11 cellular contexts compared by ENCODE assay signal in the genomic region with DNA sequence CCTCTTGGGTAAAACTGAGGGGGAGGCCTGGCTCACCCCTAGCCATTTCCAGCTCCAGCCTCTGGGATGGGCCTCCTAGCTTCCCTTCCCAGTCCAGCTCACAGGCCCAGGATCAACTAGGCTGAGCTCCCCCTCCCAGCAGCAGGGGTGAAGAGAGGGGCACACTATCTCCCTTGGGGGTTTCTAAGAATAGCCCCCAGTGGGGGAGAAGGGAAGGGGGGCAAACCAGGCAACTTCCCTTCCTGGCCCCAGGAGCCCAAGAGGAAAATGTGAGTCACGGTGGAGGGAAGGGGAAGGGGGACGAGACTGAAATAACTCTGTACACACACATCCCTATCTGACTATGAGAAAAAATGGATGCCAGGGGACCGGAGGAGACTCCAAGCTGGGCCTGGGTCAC. TPM values are rescaled to one million over a fixed set of nuclear protein-coding genes. Genes with fewer than 3 reads are reported as not detected.
A peak's percentile ranks its signal among the peaks of the same experiment; 100 is the strongest.
DNase-seq lines count a peak whose midpoint lies in the region; ATAC-seq, FAIRE-seq and TF ChIP-seq lines count a peak whose summit lies in the region.
"Had no signal": no experiment of that assay in that cellular context is flagged by ENCODE, and none has a peak within 500 bp of the region (broad histone marks: within the 10 kb centered on the region; RNA-seq: fewer than 3 reads in every experiment).

No MANE protein-coding gene starts in this region.

- H3K9me3 ChIP-seq in parathyroid adenoma (ENCODE audit: control insufficient read depth, low read length) = no peaks in the 10 kb centered on the region

- peaks cover 0 to 1% (median 0%) of the 10 kb centered on the region in 3 donors for H3K27me3 Mint-ChIP-seq in CD14-positive monocyte (ENCODE audit: low read depth in 3 of 3)
- no peaks in the 10 kb centered on the region for H3K27me3 Mint-ChIP-seq in activated T-cell treated with anti-CD3 and anti-CD28 coated beads, Interleukin-2, amount 50 U/mL, for 72 hours (ENCODE audit: low read depth)
- H3K27me3 Mint-ChIP-seq in activated CD8-positive, alpha-beta T cell treated with anti-CD3 and anti-CD28 coated beads, Interleukin-2, amount 10 ng/mL, durations not matched to agents 7 days and 5 days (ENCODE audit: low read depth) = peaks cover 10% of the 10 kb centered on the region
- H3K27me3 Mint-ChIP-seq in stimulated activated naive CD8-positive, alpha-beta T cell treated with anti-CD3 and anti-CD28 coated beads, Interleukin-15, amount 100 ng/mL, for 72 hours = peaks cover 19% of the 10 kb centered on the region

- no peak overlapping the region for H3K4me3 Mint-ChIP-seq in CD14-positive monocyte
- H3K4me3 Mint-ChIP-seq in activated T-cell treated with anti-CD3 and anti-CD28 coated beads, Interleukin-2, amount 50 U/mL, for 72 hours = no peak overlapping the region
- H3K4me3 Mint-ChIP-seq in activated CD8-positive, alpha-beta T cell treated with anti-CD3 and anti-CD28 coated beads, Interleukin-2, amount 10 ng/mL, durations not matched to agents 7 days and 5 days = no peak overlapping the region
- H3K4me3 Mint-ChIP-seq in stimulated activated naive CD8-positive, alpha-beta T cell treated with anti-CD3 and anti-CD28 coated beads, Interleukin-15, amount 100 ng/mL, for 72 hours = no peak overlapping the region

- H3K4me1 Mint-ChIP-seq in CD14-positive monocyte = peaks cover 13% of the 10 kb centered on the region
- no peaks in the 10 kb centered on the region for H3K4me1 Mint-ChIP-seq in activated T-cell treated with anti-CD3 and anti-CD28 coated beads, Interleukin-2, amount 50 U/mL, for 72 hours (ENCODE audit: low read depth)
- H3K4me1 Mint-ChIP-seq in activated CD8-positive, alpha-beta T cell treated with anti-CD3 and anti-CD28 coated beads, Interleukin-2, amount 10 ng/mL, durations not matched to agents 7 days and 5 days (ENCODE audit: low read depth) = no peaks in the 10 kb centered on the region
- H3K4me1 Mint-ChIP-seq in stimulated activated naive CD8-positive, alpha-beta T cell treated with anti-CD3 and anti-CD28 coated beads, Interleukin-15, amount 100 ng/mL, for 72 hours = peaks cover 8% of the 10 kb centered on the region

- H3K9me3 Mint-ChIP-seq in CD14-positive monocyte = peaks cover 0 to 3% (median 0%) of the 10 kb centered on the region in 7 donors
- H3K9me3 Mint-ChIP-seq in activated T-cell treated with anti-CD3 and anti-CD28 coated beads, Interleukin-2, amount 50 U/mL, for 72 hours = no peaks in the 10 kb centered on the region
- no peaks in the 10 kb centered on the region for H3K9me3 Mint-ChIP-seq in activated CD8-positive, alpha-beta T cell treated with anti-CD3 and anti-CD28 coated beads, Interleukin-2, amount 10 ng/mL, durations not matched to agents 7 days and 5 days (ENCODE audit: insufficient read depth)
- no peaks in the 10 kb centered on the region for H3K9me3 Mint-ChIP-seq in stimulated activated naive CD8-positive, alpha-beta T cell treated with anti-CD3 and anti-CD28 coated beads, Interleukin-15, amount 100 ng/mL, for 72 hours

- no peak overlapping the region for H3K4me3 ChIP-seq in parathyroid adenoma (ENCODE audit: low read depth, low read length)
- H3K4me3 ChIP-seq: smooth muscle cell had no signal

- ATAC-seq in SK-N-SH treated with all-trans-retinoic acid at 6 μM for 48 hours = peak; percentile 77
- no peak for ATAC-seq in activated T-cell treated with anti-CD3 and anti-CD28 coated beads, Interleukin-2, amount 50 U/mL, for 72 hours (replicated peaks in 1 of 2)
- ATAC-seq in activated CD8-positive, alpha-beta T cell treated with anti-CD3 and anti-CD28 coated beads, Interleukin-2, amount 10 ng/mL, durations not matched to agents 7 days and 5 days = no peak
- no peak for ATAC-seq in stimulated activated naive CD8-positive, alpha-beta T cell treated with anti-CD3 and anti-CD28 coated beads, Interleukin-15, amount 100 ng/mL, for 72 hours

- FAIRE-seq in H54 (lab: Jason Lieb, UNC) = no peak

- no peaks in the 10 kb centered on the region for H3K27me3 ChIP-seq in parathyroid adenoma (ENCODE audit: control insufficient read depth, insufficient read depth, low read length)

- no peak overlapping the region for H3K9ac ChIP-seq in parathyroid adenoma

- DNase-seq in CD14-positive monocyte (ENCODE audit: low spot score) = no peak
- peak; percentile 64 for DNase-seq in fibroblast of the conjunctiva (ENCODE audit: low read depth)
- no peak for DNase-seq in H54 (ENCODE audit: insufficient read length, low spot score)
- DNase-seq in activated T-cell treated with anti-CD3 and anti-CD28 coated beads, Interleukin-2, amount 50 U/mL, for 72 hours = no peak
- DNase-seq in activated CD8-positive, alpha-beta T cell treated with anti-CD3 and anti-CD28 coated beads, Interleukin-2, amount 10 ng/mL, durations not matched to agents 7 days and 5 days = no peak
- no peak for DNase-seq in stimulated activated naive CD8-positive, alpha-beta T cell treated with anti-CD3 and anti-CD28 coated beads, Interleukin-15, amount 100 ng/mL, for 72 hours
- DNase-seq: activated gamma-delta T cell treated with Interleukin-2 at 50 U/mL for 16 hours, head of caudate nucleus had no signal

- H2AFZ ChIP-seq in parathyroid adenoma = no peak overlapping the region

- POLR2A ChIA-PET in activated CD8-positive, alpha-beta T cell treated with anti-CD3 and anti-CD28 coated beads, Interleukin-2, amount 10 ng/mL, durations not matched to agents 7 days and 5 days (lab: Charles Lee) = no interaction called here

- TF ChIP-seq POLR2A in H54 (IDR thresholded peaks at IDR 0.05; ENCODE audit: low read depth, low read length) = no peak

- no peaks in the 10 kb centered on the region for H3K36me3 Mint-ChIP-seq in CD14-positive monocyte
- no peaks in the 10 kb centered on the region for H3K36me3 Mint-ChIP-seq in activated T-cell treated with anti-CD3 and anti-CD28 coated beads, Interleukin-2, amount 50 U/mL, for 72 hours (ENCODE audit: insufficient read depth in 2 of 2)
- H3K36me3 Mint-ChIP-seq in activated CD8-positive, alpha-beta T cell treated with anti-CD3 and anti-CD28 coated beads, Interleukin-2, amount 10 ng/mL, durations not matched to agents 7 days and 5 days (ENCODE audit: low read depth) = no peaks in the 10 kb centered on the region

- peak overlapping the region in 5 of 7 donors; percentile 3 to 77 (median 67) for H3K27ac Mint-ChIP-seq in CD14-positive monocyte
- H3K27ac Mint-ChIP-seq in activated T-cell treated with anti-CD3 and anti-CD28 coated beads, Interleukin-2, amount 50 U/mL, for 72 hours = no peak overlapping the region
- no peak overlapping the region for H3K27ac Mint-ChIP-seq in activated CD8-positive, alpha-beta T cell treated with anti-CD3 and anti-CD28 coated beads, Interleukin-2, amount 10 ng/mL, durations not matched to agents 7 days and 5 days
- peak overlapping the region in 1 of 2 donors; percentile 59 for H3K27ac Mint-ChIP-seq in stimulated activated naive CD8-positive, alpha-beta T cell treated with anti-CD3 and anti-CD28 coated beads, Interleukin-15, amount 100 ng/mL, for 72 hours

- no peaks in the 10 kb centered on the region for H3K4me1 ChIP-seq in parathyroid adenoma

- CTCF ChIA-PET in activated CD8-positive, alpha-beta T cell treated with anti-CD3 and anti-CD28 coated beads, Interleukin-2, amount 10 ng/mL, durations not matched to agents 7 days and 5 days (lab: Charles Lee) = interaction anchor here (0.8 to 2.1 kb wide), 3 partner anchors 15 to 35 kb away, joined by 4 to 9 read pairs (median 4); no protein-coding TSS in a partner anchor

- no peak overlapping the region for H3K4me2 ChIP-seq in parathyroid adenoma (ENCODE audit: low read length)
- H3K4me2 ChIP-seq: smooth muscle cell had no signal

- peak overlapping the region; percentile 35 for H3K27ac ChIP-seq in parathyroid adenoma

- TF ChIP-seq CTCF in CD14-positive monocyte (IDR thresholded peaks at IDR 0.05) (no peak), parathyroid adenoma (IDR thresholded peaks at IDR 0.05) (no peak)

- intact Hi-C loops in CD14-positive monocyte (cut with micrococcal nuclease) = no loop called here

- H3K36me3 ChIP-seq in parathyroid adenoma (ENCODE audit: control insufficient read depth, insufficient read depth, low read length) = no peaks in the 10 kb centered on the region

- H3K79me2 ChIP-seq in parathyroid adenoma = no peaks in the 10 kb centered on the region

TF ChIP-seq in SK-N-SH treated with all-trans-retinoic acid at 6 μM for 48 hours, 23 proteins besides CTCF, POLR2A, EP300 and RAD21:
- TF ChIP-seq TOX (CRISPR knock-in tag; IDR thresholded peaks at IDR 0.05; ENCODE audit: borderline replicate concordance) = no peak
- TF ChIP-seq, protein P1, sequence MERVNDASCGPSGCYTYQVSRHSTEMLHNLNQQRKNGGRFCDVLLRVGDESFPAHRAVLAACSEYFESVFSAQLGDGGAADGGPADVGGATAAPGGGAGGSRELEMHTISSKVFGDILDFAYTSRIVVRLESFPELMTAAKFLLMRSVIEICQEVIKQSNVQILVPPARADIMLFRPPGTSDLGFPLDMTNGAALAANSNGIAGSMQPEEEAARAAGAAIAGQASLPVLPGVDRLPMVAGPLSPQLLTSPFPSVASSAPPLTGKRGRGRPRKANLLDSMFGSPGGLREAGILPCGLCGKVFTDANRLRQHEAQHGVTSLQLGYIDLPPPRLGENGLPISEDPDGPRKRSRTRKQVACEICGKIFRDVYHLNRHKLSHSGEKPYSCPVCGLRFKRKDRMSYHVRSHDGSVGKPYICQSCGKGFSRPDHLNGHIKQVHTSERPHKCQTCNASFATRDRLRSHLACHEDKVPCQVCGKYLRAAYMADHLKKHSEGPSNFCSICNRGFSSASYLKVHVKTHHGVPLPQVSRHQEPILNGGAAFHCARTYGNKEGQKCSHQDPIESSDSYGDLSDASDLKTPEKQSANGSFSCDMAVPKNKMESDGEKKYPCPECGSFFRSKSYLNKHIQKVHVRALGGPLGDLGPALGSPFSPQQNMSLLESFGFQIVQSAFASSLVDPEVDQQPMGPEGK (CRISPR knock-in tag; IDR thresholded peaks at IDR 0.05; ENCODE audit: borderline replicate concordance) = peak; percentile 80; the same call in 1 of the 2 replicates

RNA-seq across cellular contexts. Expression of gene ADCY6, which starts 9.0 kb away (rescaled TPM):
- under 1 TPM in 1 of 2 donors, not detected in 1; 0.03 TPM for polyA plus RNA-seq in CD14-positive monocyte
- total RNA-seq in activated T-cell treated with anti-CD3 and anti-CD28 coated beads, Interleukin-2, amount 50 U/mL, for 72 hours = under 1 TPM; 0.67 to 0.79 TPM
- total RNA-seq in activated CD8-positive, alpha-beta T cell treated with anti-CD3 and anti-CD28 coated beads, Interleukin-2, amount 10 ng/mL, durations not matched to agents 7 days and 5 days = under 1 TPM; 0.18 to 0.37 TPM

RNA-seq across cellular contexts. Expression of gene CACNB3, which starts 38.4 kb away (rescaled TPM):
- polyA plus RNA-seq in CD14-positive monocyte = 1 to 10 TPM in 1 of 2 donors, under 1 TPM in 1; 0.84 to 1.5 TPM
- 10 to 100 TPM; 15.1 to 16.5 TPM for total RNA-seq in activated T-cell treated with anti-CD3 and anti-CD28 coated beads, Interleukin-2, amount 50 U/mL, for 72 hours
- 10 to 100 TPM; 10.5 to 13.1 TPM for total RNA-seq in activated CD8-positive, alpha-beta T cell treated with anti-CD3 and anti-CD28 coated beads, Interleukin-2, amount 10 ng/mL, durations not matched to agents 7 days and 5 days

Comparison
In these comparisons a context has a peak if more than half of its experiments do, and no peak if none do; other contexts are left out.
1. H3K27ac Mint-ChIP-seq: peak in CD14-positive monocyte (5 of 7); none in activated T-cell treated with anti-CD3 and anti-CD28 coated beads, Interleukin-2, amount 50 U/mL, for 72 hours (single experiment) and activated CD8-positive, alpha-beta T cell treated with anti-CD3 and anti-CD28 coated beads, Interleukin-2, amount 10 ng/mL, durations not matched to agents 7 days and 5 days (single experiment).